ENCODE assay signal across 8 cellular contexts in the genomic region with DNA sequence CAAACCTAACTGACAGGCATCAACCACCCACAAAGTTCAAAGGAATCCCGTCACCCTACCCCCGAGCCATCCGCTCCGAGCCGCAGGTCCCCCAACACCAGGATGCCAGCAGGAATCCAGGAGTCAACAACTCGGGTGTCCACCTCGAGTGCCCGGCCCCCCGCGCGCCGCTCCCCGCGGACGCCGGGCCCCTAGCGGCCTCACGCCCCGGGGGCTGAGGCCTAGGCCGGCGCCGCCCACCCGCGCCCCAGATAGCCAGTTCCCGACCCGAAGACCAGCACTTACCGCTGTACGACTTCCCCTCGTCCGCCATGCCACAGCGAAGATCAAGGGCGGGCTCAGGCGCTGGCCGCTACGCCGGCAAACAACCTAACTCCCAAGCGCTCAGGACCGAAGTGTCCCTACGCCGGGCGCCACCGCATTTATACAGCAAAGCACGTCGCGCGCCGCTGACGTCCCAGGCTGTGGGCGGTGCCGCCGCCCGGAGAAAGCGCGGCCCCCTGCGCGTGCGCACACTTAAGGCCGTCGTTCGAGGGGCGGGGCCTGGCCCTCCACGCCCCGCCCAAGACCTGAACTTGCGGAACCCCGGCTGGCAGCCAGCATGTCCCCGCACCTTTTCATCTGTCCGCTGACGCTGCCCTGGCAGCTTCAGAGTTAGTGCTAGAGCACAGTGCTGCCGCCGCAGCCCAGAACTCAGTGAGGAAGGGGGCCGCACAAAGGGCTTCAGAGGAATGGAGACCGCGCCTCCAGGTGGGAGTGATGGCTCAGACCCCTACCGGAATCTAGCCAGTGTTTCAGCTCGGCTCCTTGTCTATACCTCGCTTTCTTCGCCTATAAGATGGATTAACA. TPM values are rescaled to one million over a fixed set of nuclear protein-coding genes. Genes with fewer than 3 reads are reported as not detected.
DNase-seq lines count a peak whose midpoint lies in the region; ATAC-seq and TF ChIP-seq lines count a peak whose summit lies in the region.

A gene (minus strand): TSS at position 397 of the 849 bp plus-strand sequence. CDS start 84 bp downstream, at position 313.

- H3K36me3 ChIP-seq in mammary epithelial cell (ENCODE audit: insufficient read depth, low read length) (peaks cover 10% of the 10 kb centered on the region), spleen (peaks cover 4 to 51% (median 33%) of the 10 kb centered on the region in 6 donors)

- TF ChIP-seq CTCF in AG09309 (IDR thresholded peaks at IDR 0.05; ENCODE audit: control insufficient read depth, insufficient read depth, low read depth, low read length, missing control alignments) (no peak), WI38 (IDR thresholded peaks at IDR 0.05; ENCODE audit: low read depth, low read length) (no peak), mammary epithelial cell (conservative IDR thresholded peaks at IDR 0.05 in 1 of 2, IDR thresholded peaks at IDR 0.05 in 1 of 2; ENCODE audit: extremely low read depth in 1 of 2, insufficient read depth in 1 of 2, low read depth in 1 of 2, low read length in 2 of 2) (no peak), spleen (IDR thresholded peaks at IDR 0.05 in 8 of 11, conservative IDR thresholded peaks at IDR 0.05 in 3 of 11) (peak in 8 of 11 experiments; percentile 9 to 53 (median 34))

- no peaks in the 10 kb centered on the region for H3K9me3 ChIP-seq in mammary epithelial cell (replicated peaks; ENCODE audit: insufficient read depth, low read length)
- H3K9me3 ChIP-seq in spleen, result no peaks in the 10 kb centered on the region

- H3K4me2 ChIP-seq in mammary epithelial cell (ENCODE audit: insufficient read depth, low read depth, low read length), result peak within 1 kb of the TSS; percentile 86

- TF ChIP-seq POLR2A in spleen (IDR thresholded peaks at IDR 0.05), result peak; percentile 98 to 100 (median 99)

- in situ Hi-C loops in mammary epithelial cell (cut with MboI; ENCODE audit: low sequenced_read_pairs in 2 of 2), result no loop called here

- CTCF ChIA-PET in mammary epithelial cell (lab: Charles Lee; ENCODE audit: low non-redundant PET), result no interaction called here

- peaks cover 30% of the 10 kb centered on the region for H3K79me2 ChIP-seq in mammary epithelial cell (ENCODE audit: insufficient read depth, low read length)

- H3K27me3 ChIP-seq in mammary epithelial cell (ENCODE audit: insufficient read depth, low read length) (no peaks in the 10 kb centered on the region), spleen (replicated peaks in 1 of 7) (no peaks in the 10 kb centered on the region)

- DNase-seq in AG09309 (ENCODE audit: low read depth), result peak; percentile 74
- DNase-seq in NCI-H2227 treated with DMSO at 0.1 percent for 48 hours (lab: John Stamatoyannopoulos, UW), result peak; percentile 94
- peak; percentile 92 for DNase-seq in mammary epithelial cell
- DNase-seq in inferior parietal cortex (ENCODE audit: extremely low spot score), result peak; percentile 96
- DNase-seq in spleen, result peak; percentile 98

- no peaks in the 10 kb centered on the region for H4K20me1 ChIP-seq in mammary epithelial cell (ENCODE audit: insufficient read depth, low read length)

- peak within 1 kb of the TSS; percentile 89 for H2AFZ ChIP-seq in mammary epithelial cell (ENCODE audit: low read depth, low read length)

- peak; percentile 83 for ATAC-seq in GM18909 (IDR thresholded peaks at IDR 0.05; ENCODE audit: poor library complexity, unreplicated experiment)
- peak; percentile 76 for ATAC-seq in HG03159 (IDR thresholded peaks at IDR 0.05; ENCODE audit: unreplicated experiment)

- H3K4me3 ChIP-seq in AG09309 (ENCODE audit: control insufficient read depth, low read depth, low read length) (peak within 1 kb of the TSS; percentile 77), WI38 (ENCODE audit: low read depth, low read length) (peak within 1 kb of the TSS; percentile 95), mammary epithelial cell (replicated peaks in 1 of 3; ENCODE audit: insufficient read depth in 1 of 3, low read depth in 2 of 3, low read length in 3 of 3) (peak within 1 kb of the TSS; percentile 73 to 85 (median 76)), spleen (peak within 1 kb of the TSS; percentile 68 to 94 (median 86))

- dilution Hi-C loops in mammary epithelial cell (cut with HindIII; ENCODE audit: low sequenced_read_pairs), result no loop called here

- H3K9ac ChIP-seq in mammary epithelial cell (ENCODE audit: insufficient read depth, low read length), result peak within 1 kb of the TSS; percentile 87

- BruUV-seq in mammary epithelial cell (replicated peaks; lab: Mats Ljungman, UMichigan), result no TSS peak

- intact Hi-C loops in mammary epithelial cell (cut with micrococcal nuclease) (loop anchor here (1.0 to 2.0 kb wide), 3 partner anchors 13 to 36 kb away; a partner anchor contains a TSS), spleen (cut with DNase I; ENCODE audit: low total_unique reads) (no loop called here)

- WGBS in mammary epithelial cell (ENCODE audit: low coverage, missing lambda C conversion rate), result 0% methylated on average over 13 of the region's 77 CpGs
- 0 to 1% (median 1%) methylated on average over 27 to 77 of the region's 77 CpGs for WGBS in spleen, 5 donors

- H3K4me1 ChIP-seq in mammary epithelial cell (ENCODE audit: insufficient read depth, low read length) (peaks cover 12% of the 10 kb centered on the region), spleen (peaks cover 13 to 68% (median 43%) of the 10 kb centered on the region in 6 donors)

- H3K27ac ChIP-seq in mammary epithelial cell (ENCODE audit: insufficient read depth, low read depth, low read length), result peak within 1 kb of the TSS; percentile 77
- peak within 1 kb of the TSS; percentile 87 to 99 (median 96) for H3K27ac ChIP-seq in spleen

RNA-seq across cellular contexts. Expression of the gene that starts here (rescaled TPM):
- total RNA-seq in mammary epithelial cell (10 to 100 TPM; 24.3 to 43.4 TPM), spleen (100 to 1,000 TPM in 4 of 7 donors, 10 to 100 TPM in 3; 87.7 to 125 (median 118) TPM)
- polyA plus RNA-seq in mammary epithelial cell (25.8 TPM), spleen (100 to 1,000 TPM in 2 of 3 donors, 10 to 100 TPM in 1; 83.1 to 271 (median 194) TPM)
- polyA minus RNA-seq in mammary epithelial cell, result 102 TPM

Comparison
In these comparisons a context has a peak if more than half of its experiments do, and no peak if none do; other contexts are left out.
1. Peak in every context shown above with its lines: DNase-seq, ATAC-seq, H3K4me3 ChIP-seq and H3K27ac ChIP-seq.
2. CTCF ChIP-seq: peak in spleen (8 of 11); none in AG09309 (single experiment), WI38 (single experiment) and mammary epithelial cell (0 of 2).